ENCODE assay signal across 3 cellular contexts in the genomic region with DNA sequence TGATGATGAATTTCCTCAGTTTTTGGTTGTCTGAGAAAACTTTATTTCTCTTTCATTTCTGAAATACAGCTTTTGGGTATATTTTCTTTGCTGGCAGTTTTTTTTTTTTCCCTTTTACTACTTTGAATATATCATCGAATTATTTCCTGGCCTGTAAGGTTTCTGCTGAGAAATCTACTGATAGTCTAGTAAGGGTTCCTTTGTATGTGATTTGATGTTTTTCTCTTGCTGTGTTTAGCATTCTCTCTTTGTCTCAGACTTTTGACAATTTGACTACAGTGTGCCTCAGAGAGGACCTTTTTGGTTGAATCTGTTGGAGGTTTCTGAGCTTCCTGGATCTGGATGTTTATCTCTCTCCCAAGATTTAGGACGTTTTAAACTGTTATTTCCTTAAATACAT.
"Had no signal": no experiment of that assay in that cellular context is flagged by ENCODE, and none has a peak within 500 bp of the region (broad histone marks: within the 10 kb centered on the region; RNA-seq: fewer than 3 reads in every experiment).

No MANE protein-coding gene starts in this region.

- DNase-seq: GDM1, GF-D8 had no signal

- H3K4me3 ChIP-seq: GM12878 had no signal
